In genomic region chr2:100248044-100248330, GRCh38 we compare ENCODE assay signal across 15 cellular contexts.
DNase-seq lines count a peak whose midpoint lies in the region; ATAC-seq and TF ChIP-seq lines count a peak whose summit lies in the region.
"Had no signal": no experiment of that assay in that cellular context is flagged by ENCODE, and none has a peak within 500 bp of the region (broad histone marks: within the 10 kb centered on the region; RNA-seq: fewer than 3 reads in every experiment).

No MANE protein-coding gene starts in this region.

- peak overlapping the region in 10 of 11 experiments; percentile 60 to 91 (median 79); a peak in 19 of 22 replicates for H3K4me2 ChIP-seq in BLaER1 treated with 17β-estradiol and CSF1 and Interleukin-3, amounts not matched to agents 10 nM and 100 nM
- H3K4me2 ChIP-seq in smooth muscle cell, result no peak overlapping the region

- H3K27ac ChIP-seq in BLaER1 treated with 17β-estradiol and CSF1 and Interleukin-3, amounts not matched to agents 10 nM and 100 nM, result peak overlapping the region in 9 of 11 experiments; percentile 16 to 85 (median 74); a peak in 17 of 22 replicates
- no peak overlapping the region for H3K27ac ChIP-seq in smooth muscle cell (ENCODE audit: low read depth)
- H3K27ac ChIP-seq: prostate gland, upper lobe of left lung had no signal

- TF ChIP-seq CTCF in smooth muscle cell (IDR thresholded peaks at IDR 0.05; ENCODE audit: borderline replicate concordance, insufficient read depth, poor library complexity, severe bottlenecking), result no peak

- H3K36me3 ChIP-seq in BLaER1 treated with 17β-estradiol and CSF1 and Interleukin-3, amounts not matched to agents 10 nM and 100 nM, result no peaks in the 10 kb centered on the region
- no peaks in the 10 kb centered on the region for H3K36me3 ChIP-seq in smooth muscle cell (ENCODE audit: low read depth)
- H3K36me3 ChIP-seq: prostate gland, upper lobe of left lung had no signal

- H3K4me3 ChIP-seq in BLaER1 treated with 17β-estradiol and CSF1 and Interleukin-3, amounts not matched to agents 10 nM and 100 nM, result 0 out of 20 replicates have a peak overlapping the region, but pooled peaks of 1 of the 10 experiments have one; percentile 38
- no peak overlapping the region for H3K4me3 ChIP-seq in smooth muscle cell
- H3K4me3 ChIP-seq: prostate gland, upper lobe of left lung had no signal

- WGBS in smooth muscle cell (ENCODE audit: low lambda C conversion rate), result 84% methylated on average over 4 of the region's 4 CpGs

- ATAC-seq in GM19324 (IDR thresholded peaks at IDR 0.05; ENCODE audit: low FRiP score, unreplicated experiment) (peak; percentile 2), HG02763 (IDR thresholded peaks at IDR 0.05; ENCODE audit: unreplicated experiment) (peak; percentile 14), HG03565 (IDR thresholded peaks at IDR 0.05; ENCODE audit: unreplicated experiment) (peak; percentile 15), HG03442 (IDR thresholded peaks at IDR 0.05; ENCODE audit: unreplicated experiment) (no peak), GM21717 (IDR thresholded peaks at IDR 0.05; ENCODE audit: unreplicated experiment) (no peak)

- no peak for DNase-seq in DMS53 (lab: John Stamatoyannopoulos, UW)
- DNase-seq in smooth muscle cell (lab: John Stamatoyannopoulos, UW; ENCODE audit: unreplicated experiment), result no peak
- DNase-seq: activated CD4-positive, alpha-beta T cell treated with anti-CD3 and anti-CD28 coated beads for 4 hours; activated T-cell treated with anti-CD3 and anti-CD28 coated beads, Interleukin-2, amount 50 U/mL, for 24 hours; kidney; MV-4-11; NCI-H2227 treated with DMSO at 0.1 percent for 48 hours; upper lobe of left lung had no signal

- no peaks in the 10 kb centered on the region for H4K20me1 ChIP-seq in BLaER1 treated with 17β-estradiol and CSF1 and Interleukin-3, amounts not matched to agents 10 nM and 100 nM
- H4K20me1 ChIP-seq in smooth muscle cell (ENCODE audit: low read depth), result no peaks in the 10 kb centered on the region

- H2AFZ ChIP-seq in smooth muscle cell (ENCODE audit: low read depth), result no peak overlapping the region

- peak overlapping the region in 7 of 11 experiments; percentile 37 to 69 (median 52); a peak in 9 of 22 replicates for H3K9ac ChIP-seq in BLaER1 treated with 17β-estradiol and CSF1 and Interleukin-3, amounts not matched to agents 10 nM and 100 nM
- H3K9ac ChIP-seq in smooth muscle cell (ENCODE audit: low read depth), result no peak overlapping the region

- H3K9me3 ChIP-seq in BLaER1 treated with 17β-estradiol and CSF1 and Interleukin-3, amounts not matched to agents 10 nM and 100 nM (replicated peaks in 1 of 11), result no peaks in the 10 kb centered on the region
- H3K9me3 ChIP-seq in smooth muscle cell (replicated peaks; ENCODE audit: low read depth), result no peaks in the 10 kb centered on the region
- H3K9me3 ChIP-seq: prostate gland, upper lobe of left lung had no signal

- no peaks in the 10 kb centered on the region for H3K27me3 ChIP-seq in BLaER1 treated with 17β-estradiol and CSF1 and Interleukin-3, amounts not matched to agents 10 nM and 100 nM
- H3K27me3 ChIP-seq in smooth muscle cell (ENCODE audit: low read depth), result peaks cover 3% of the 10 kb centered on the region
- H3K27me3 ChIP-seq: upper lobe of left lung had no signal

- H3F3A ChIP-seq in smooth muscle cell (ENCODE audit: low read depth), result no peaks in the 10 kb centered on the region

- peaks cover 47 to 71% (median 62%) of the 10 kb centered on the region in 10 experiments for H3K4me1 ChIP-seq in BLaER1 treated with 17β-estradiol and CSF1 and Interleukin-3, amounts not matched to agents 10 nM and 100 nM
- no peaks in the 10 kb centered on the region for H3K4me1 ChIP-seq in smooth muscle cell (ENCODE audit: low read depth)
- H3K4me1 ChIP-seq: prostate gland had no signal

- no peaks in the 10 kb centered on the region for H3K79me2 ChIP-seq in smooth muscle cell (ENCODE audit: low read depth)

Comparison
In these comparisons a context has a peak if more than half of its experiments do, and no peak if none do; other contexts are left out.
1. ATAC-seq: peak in GM19324 (single experiment), HG02763 (single experiment) and HG03565 (single experiment); none in HG03442 (single experiment) and GM21717 (single experiment).